In genomic region chr6:84182001-84182400, GRCh38 we compare ENCODE assay signal across 22 cellular contexts. TPM values are rescaled to one million over a fixed set of nuclear protein-coding genes. Genes with fewer than 3 reads are reported as not detected.
A peak's percentile ranks its signal among the peaks of the same experiment; 100 is the strongest.
DNase-seq lines count a peak whose midpoint lies in the region; FAIRE-seq and TF ChIP-seq lines count a peak whose summit lies in the region.
"Had no signal": no experiment of that assay in that cellular context is flagged by ENCODE, and none has a peak within 500 bp of the region (broad histone marks: within the 10 kb centered on the region; RNA-seq: fewer than 3 reads in every experiment).

No MANE protein-coding gene starts in this region.

- intact Hi-C loops in kidney (cut with DNase I): no loop called here

- H3K4me3 ChIP-seq in BLaER1: no peak overlapping the region
- H3K4me3 ChIP-seq in kidney (ENCODE audit: low read length in 2 of 2): no peak overlapping the region
- H3K4me3 ChIP-seq: BLaER1 treated with 17β-estradiol and CSF1 and Interleukin-3, amounts not matched to agents 10 nM and 100 nM; GM12878; HAP-1 had no signal

- H3K36me3 ChIP-seq in BLaER1 (no peaks in the 10 kb centered on the region), kidney (ENCODE audit: control insufficient read depth in 1 of 2, insufficient read depth in 2 of 2, low read length in 2 of 2) (peaks cover 0 to 5% of the 10 kb centered on the region in 2 donors)
- H3K36me3 ChIP-seq: HAP-1 had no signal

- H3K27ac ChIP-seq in BLaER1 (no peak overlapping the region), kidney (ENCODE audit: low read depth in 2 of 2, low read length in 2 of 2) (no peak overlapping the region)
- H3K27ac ChIP-seq: 22Rv1; BLaER1 treated with 17β-estradiol and CSF1 and Interleukin-3, amounts not matched to agents 10 nM and 100 nM had no signal

- DNase-seq in kidney (no peak), GM12892 (ENCODE audit: insufficient read length) (no peak), NCI-H1417 (lab: John Stamatoyannopoulos, UW) (no peak)
- no peak for DNase-seq in central memory CD4-positive, alpha-beta T cell
- DNase-seq: CD4-positive, alpha-beta T cell; CD8-positive, alpha-beta memory T cell; DMS 273 treated with DMSO at 0.1 percent for 48 hours; DMS79; EL; GDM1; GOT3; HFFc6 had no signal

- H3K4me1 ChIP-seq in BLaER1 (peaks cover 6% of the 10 kb centered on the region; the same call in 1 of the 2 replicates), kidney (ENCODE audit: control insufficient read depth in 1 of 2, insufficient read depth in 1 of 2, low read depth in 1 of 2, low read length in 2 of 2) (no peaks in the 10 kb centered on the region)
- H3K4me1 ChIP-seq: HAP-1 had no signal

- TF ChIP-seq POLR2A in GM12892 (IDR thresholded peaks at IDR 0.05; ENCODE audit: low read depth, low read length): no peak

- FAIRE-seq in endometrium (lab: Jason Lieb, UNC) (peak; percentile 33), kidney (lab: Jason Lieb, UNC) (peak; percentile 61), GM12892 (lab: Jason Lieb, UNC) (no peak)
- FAIRE-seq: A204.1, D721Med, GM12878, GM18507, H54 had no signal

- peak overlapping the region; percentile 24; the same call in 1 of the 2 replicates for H3K4me2 ChIP-seq in BLaER1

- no peak for TF ChIP-seq CTCF in kidney (IDR thresholded peaks at IDR 0.05; ENCODE audit: borderline replicate concordance, extremely low read depth, insufficient read depth)

- H3K9me3 ChIP-seq in BLaER1 (no peaks in the 10 kb centered on the region), kidney (ENCODE audit: control insufficient read depth in 1 of 2, low read length in 2 of 2) (no peaks in the 10 kb centered on the region)
- H3K9me3 ChIP-seq: BLaER1 treated with 17β-estradiol and CSF1 and Interleukin-3, amounts not matched to agents 10 nM and 100 nM; HAP-1 had no signal

- H3K9ac ChIP-seq in BLaER1: no peak overlapping the region
- H3K9ac ChIP-seq in kidney (ENCODE audit: low read length in 2 of 2): no peak overlapping the region
- H3K9ac ChIP-seq: BLaER1 treated with 17β-estradiol and CSF1 and Interleukin-3, amounts not matched to agents 10 nM and 100 nM had no signal

- no peaks in the 10 kb centered on the region for H4K20me1 ChIP-seq in BLaER1
- H4K20me1 ChIP-seq: BLaER1 treated with 17β-estradiol and CSF1 and Interleukin-3, amounts not matched to agents 10 nM and 100 nM had no signal

- H3K27me3 ChIP-seq in BLaER1: no peaks in the 10 kb centered on the region
- H3K27me3 ChIP-seq: BLaER1 treated with 17β-estradiol and CSF1 and Interleukin-3, amounts not matched to agents 10 nM and 100 nM had no signal

RNA-seq across cellular contexts. Expression of gene CEP162, which starts 45.4 kb away (rescaled TPM):
- 14.6 TPM for total RNA-seq in kidney
- 4.6 TPM for polyA plus RNA-seq in kidney (ENCODE audit: insufficient read depth, low read depth, low replicate concordance)
- polyA plus RNA-seq in GM12892 (2012; ENCODE audit: missing spikeins): 4.8 TPM
